Comparison of ENCODE assay signal across 1 cellular context in the genomic region with DNA sequence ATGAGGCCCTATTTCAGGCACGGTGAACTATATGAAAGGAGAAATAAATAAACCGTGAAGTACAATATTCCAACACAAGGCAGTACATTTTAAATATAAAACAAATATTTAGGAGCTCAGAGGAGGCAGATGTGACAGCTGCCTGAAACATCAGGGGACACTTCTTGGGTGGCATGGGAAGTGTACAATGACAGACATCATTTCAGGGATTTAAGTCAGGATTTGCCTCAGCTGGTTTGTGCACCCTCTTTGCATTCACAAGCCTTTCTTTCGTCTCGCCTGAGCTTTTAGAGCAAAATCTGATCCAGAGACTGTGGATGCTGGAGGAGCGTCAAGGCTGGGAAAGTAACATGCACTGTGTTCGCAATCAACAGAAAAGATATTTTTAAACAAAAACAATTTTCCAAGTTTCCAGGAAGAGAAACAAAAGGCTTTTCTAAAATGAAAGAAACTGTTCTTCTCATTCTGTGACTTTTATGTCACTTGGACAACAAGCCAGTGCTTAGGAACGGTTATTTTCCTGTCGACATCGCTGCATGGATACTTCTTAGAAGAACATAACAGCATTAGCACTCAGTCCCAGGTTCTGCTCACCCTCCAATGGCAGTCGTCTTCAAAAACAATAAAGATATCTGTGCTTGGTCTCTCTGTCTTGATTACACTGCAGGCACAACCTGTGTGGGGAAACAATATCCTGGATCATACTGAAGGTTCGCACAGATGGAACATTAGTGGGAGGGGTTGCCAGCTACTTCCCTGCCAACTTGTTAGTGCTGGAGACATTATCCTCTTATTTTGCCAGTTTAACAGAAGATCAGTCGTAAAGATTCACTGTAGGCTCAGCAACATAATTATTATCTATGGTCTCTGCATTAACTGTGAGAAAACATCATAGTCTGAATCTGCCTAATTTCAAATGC.
TF ChIP-seq lines count a peak whose summit lies in the region.

No MANE protein-coding gene starts in this region.

TF ChIP-seq in GM23338, 12 proteins besides CTCF, POLR2A, EP300 and RAD21 (continued from another document):
- TF ChIP-seq REST (IDR thresholded peaks at IDR 0.05; ENCODE audit: unreplicated experiment) = no peak
